Comparison of ENCODE assay signal across 6 cellular contexts in genomic region chr19:1250374-1251232, GRCh38. TPM values are rescaled to one million over a fixed set of nuclear protein-coding genes. Genes with fewer than 3 reads are reported as not detected.
A peak's percentile ranks its signal among the peaks of the same experiment; 100 is the strongest.
DNase-seq lines count a peak whose midpoint lies in the region; ATAC-seq lines count a peak whose summit lies in the region.

No MANE protein-coding gene starts in this region.

- peak overlapping the region; percentile 91 for H3K27ac Mint-ChIP-seq in activated CD4-positive, alpha-beta T cell treated with anti-CD3 and anti-CD28 coated beads, Interleukin-2, amount 10 ng/mL, durations not matched to agents 7 days and 5 days

- peak overlapping the region; percentile 61 to 100 (median 98) for H3K27ac ChIP-seq in skin epidermis

- H3K4me3 Mint-ChIP-seq in activated CD4-positive, alpha-beta T cell treated with anti-CD3 and anti-CD28 coated beads, Interleukin-2, amount 10 ng/mL, durations not matched to agents 7 days and 5 days = peak overlapping the region; percentile 95

- H3K9me3 Mint-ChIP-seq in activated CD4-positive, alpha-beta T cell treated with anti-CD3 and anti-CD28 coated beads, Interleukin-2, amount 10 ng/mL, durations not matched to agents 7 days and 5 days = no peaks in the 10 kb centered on the region

- H3K4me3 ChIP-seq in skin epidermis = peak overlapping the region; percentile 68 to 94 (median 88)

- POLR2A ChIA-PET in activated CD4-positive, alpha-beta T cell treated with anti-CD3 and anti-CD28 coated beads, Interleukin-2, amount 10 ng/mL, durations not matched to agents 7 days and 5 days (lab: Charles Lee) = no interaction called here

- CTCF ChIA-PET in activated CD4-positive, alpha-beta T cell treated with anti-CD3 and anti-CD28 coated beads, Interleukin-2, amount 10 ng/mL, durations not matched to agents 7 days and 5 days (lab: Charles Lee) = interaction anchor here (1.0 to 7.3 kb wide), 2 partner anchors 15 to 16 kb away, joined by 3 to 105 read pairs; partner anchors contain the start of gene CIRBP

- intact Hi-C loops in head of caudate nucleus (cut with DNase I) = no loop called here

- ATAC-seq in GM19328 (IDR thresholded peaks at IDR 0.05; ENCODE audit: unreplicated experiment) = no peak

- peaks cover 28% of the 10 kb centered on the region for H3K36me3 Mint-ChIP-seq in activated CD4-positive, alpha-beta T cell treated with anti-CD3 and anti-CD28 coated beads, Interleukin-2, amount 10 ng/mL, durations not matched to agents 7 days and 5 days (ENCODE audit: low read depth)

- DNase-seq in SHP77 (lab: John Stamatoyannopoulos, UW) = peak; percentile 39 to 76
- no peak for DNase-seq in SHP77 treated with DMSO at 0.1 percent for 48 hours (lab: John Stamatoyannopoulos, UW)
- peak; percentile 60 for DNase-seq in activated CD4-positive, alpha-beta T cell treated with anti-CD3 and anti-CD28 coated beads, Interleukin-2, amount 10 ng/mL, durations not matched to agents 7 days and 5 days
- DNase-seq in head of caudate nucleus = peak in 34 of 42 donors; percentile 46 to 90 (median 76)

- H3K4me1 Mint-ChIP-seq in activated CD4-positive, alpha-beta T cell treated with anti-CD3 and anti-CD28 coated beads, Interleukin-2, amount 10 ng/mL, durations not matched to agents 7 days and 5 days = peaks cover 18% of the 10 kb centered on the region

- no peaks in the 10 kb centered on the region for H3K27me3 Mint-ChIP-seq in activated CD4-positive, alpha-beta T cell treated with anti-CD3 and anti-CD28 coated beads, Interleukin-2, amount 10 ng/mL, durations not matched to agents 7 days and 5 days

RNA-seq across cellular contexts. Expression of gene MIDN, which starts 2.2 kb away (rescaled TPM):
- 10 to 100 TPM; 58.0 to 65.7 TPM for total RNA-seq in activated CD4-positive, alpha-beta T cell treated with anti-CD3 and anti-CD28 coated beads, Interleukin-2, amount 10 ng/mL, durations not matched to agents 7 days and 5 days

RNA-seq across cellular contexts. Expression of gene ATP5F1D, which starts 9.1 kb away (rescaled TPM):
- total RNA-seq in activated CD4-positive, alpha-beta T cell treated with anti-CD3 and anti-CD28 coated beads, Interleukin-2, amount 10 ng/mL, durations not matched to agents 7 days and 5 days = 100 to 1,000 TPM; 151 to 166 TPM

RNA-seq across cellular contexts. Expression of gene CBARP, which starts 12.8 kb away (rescaled TPM):
- total RNA-seq in activated CD4-positive, alpha-beta T cell treated with anti-CD3 and anti-CD28 coated beads, Interleukin-2, amount 10 ng/mL, durations not matched to agents 7 days and 5 days = not detected

RNA-seq across cellular contexts. Expression of gene CIRBP, which starts 18.5 kb away (rescaled TPM):
- total RNA-seq in activated CD4-positive, alpha-beta T cell treated with anti-CD3 and anti-CD28 coated beads, Interleukin-2, amount 10 ng/mL, durations not matched to agents 7 days and 5 days = 100 to 1,000 TPM; 169 to 224 TPM

RNA-seq across cellular contexts. Expression of gene FAM174C, which starts 24.7 kb away (rescaled TPM):
- 10 to 100 TPM; 47.8 to 51.5 TPM for total RNA-seq in activated CD4-positive, alpha-beta T cell treated with anti-CD3 and anti-CD28 coated beads, Interleukin-2, amount 10 ng/mL, durations not matched to agents 7 days and 5 days
